In genomic region chr1:172952541-172952940, GRCh38 we compare ENCODE assay signal across 25 cellular contexts.
"Had no signal": no experiment of that assay in that cellular context is flagged by ENCODE, and none has a peak within 500 bp of the region (broad histone marks: within the 10 kb centered on the region; RNA-seq: fewer than 3 reads in every experiment).

No MANE protein-coding gene starts in this region.

- H3K4me3 ChIP-seq: adrenal gland had no signal

- H3K9me3 ChIP-seq: adrenal gland had no signal

- ATAC-seq: T-cell had no signal

- DNase-seq: activated CD4-positive, alpha-beta memory T cell treated with anti-CD3 and anti-CD28 coated beads for 36 hours; activated CD4-positive, alpha-beta T cell treated with anti-CD3 and anti-CD28 coated beads, Interleukin-2, amount 10 ng/mL, durations not matched to agents 7 days and 5 days; activated CD4-positive, CD25-positive, alpha-beta regulatory T cell; activated CD8-positive, alpha-beta memory T cell treated with anti-CD3 and anti-CD28 coated beads for 24 hours; activated gamma-delta T cell treated with Interleukin-2 at 50 U/mL for 16 hours; activated naive CD4-positive, alpha-beta T cell treated with anti-CD3 and anti-CD28 coated beads, Interleukin-2, amount 10 ng/mL, durations not matched to agents 7 days and 5 days; activated naive CD8-positive, alpha-beta T cell treated with anti-CD3 and anti-CD28 coated beads, Interleukin-2, amount 10 ng/mL, durations not matched to agents 7 days and 5 days; activated T-cell treated with anti-CD3 and anti-CD28 coated beads, Interleukin-2, amount 50 U/mL, for 48 hours; adrenal gland; anterior cingulate cortex; cerebellar nuclear complex; KG1; NCI-H1092; NCI-H1417; NCI-H1930; NCI-H2171; NCI-H526; NCI-H774; SHP77; T-cell; T-helper 2 cell; T1000 had no signal

- H3K9me3 Mint-ChIP-seq: activated CD4-positive, alpha-beta memory T cell treated with anti-CD3 and anti-CD28 coated beads for 36 hours; activated CD4-positive, alpha-beta T cell treated with anti-CD3 and anti-CD28 coated beads, Interleukin-2, amount 10 ng/mL, durations not matched to agents 7 days and 5 days; activated naive CD4-positive, alpha-beta T cell treated with anti-CD3 and anti-CD28 coated beads, Interleukin-2, amount 10 ng/mL, durations not matched to agents 7 days and 5 days; activated T-helper 2 cell treated with anti-CD3 and anti-CD28 coated beads, Interferon-gamma antibody, Interleukin-2, Interleukin-4, amounts not matched to agents 10 μg/mL and 5 μg/mL and 100 μg/mL, durations not matched to agents 14 hours and 24 hours and 36 hours; T-cell had no signal

- FAIRE-seq: RCC 7860 had no signal

- H3K27me3 ChIP-seq: adrenal gland had no signal

- H3K36me3 Mint-ChIP-seq: activated CD4-positive, alpha-beta memory T cell treated with anti-CD3 and anti-CD28 coated beads for 36 hours; activated naive CD4-positive, alpha-beta T cell treated with anti-CD3 and anti-CD28 coated beads, Interleukin-2, amount 10 ng/mL, durations not matched to agents 7 days and 5 days; T-cell had no signal

- H3K4me1 ChIP-seq: adrenal gland had no signal

- H3K27ac Mint-ChIP-seq: activated CD4-positive, alpha-beta memory T cell treated with anti-CD3 and anti-CD28 coated beads for 36 hours; activated CD4-positive, alpha-beta T cell treated with anti-CD3 and anti-CD28 coated beads, Interleukin-2, amount 10 ng/mL, durations not matched to agents 7 days and 5 days; activated naive CD4-positive, alpha-beta T cell treated with anti-CD3 and anti-CD28 coated beads, Interleukin-2, amount 10 ng/mL, durations not matched to agents 7 days and 5 days; activated naive CD8-positive, alpha-beta T cell treated with anti-CD3 and anti-CD28 coated beads, Interleukin-2, amount 10 ng/mL, durations not matched to agents 7 days and 5 days; activated T-helper 2 cell treated with anti-CD3 and anti-CD28 coated beads, Interferon-gamma antibody, Interleukin-2, Interleukin-4, amounts not matched to agents 10 μg/mL and 5 μg/mL and 100 μg/mL, durations not matched to agents 14 hours and 24 hours and 36 hours; T-cell had no signal

- H3K36me3 ChIP-seq: adrenal gland had no signal

- H3K27ac ChIP-seq: adrenal gland, VCaP had no signal
